Comparison of ENCODE assay signal across 26 cellular contexts in genomic region chr4:111633663-111634266, GRCh38.
A peak's percentile ranks its signal among the peaks of the same experiment; 100 is the strongest.
DNase-seq lines count a peak whose midpoint lies in the region; FAIRE-seq and TF ChIP-seq lines count a peak whose summit lies in the region.
"Had no signal": no experiment of that assay in that cellular context is flagged by ENCODE, and none has a peak within 500 bp of the region (broad histone marks: within the 10 kb centered on the region; RNA-seq: fewer than 3 reads in every experiment).

No MANE protein-coding gene starts in this region.

- FAIRE-seq in H1 (lab: Jason Lieb, UNC): no peak
- FAIRE-seq: D721Med, K562, RCC 7860 had no signal

- H2BK5ac ChIP-seq in H1 (ENCODE audit: low read depth, low read length): no peak overlapping the region

- 81% methylated on average over 7 of the region's 7 CpGs; no CpG with 5 or more reads in 1 of the 2 experiments for WGBS in H1 (ENCODE audit: extremely low coverage in 1 of 2, insufficient coverage in 1 of 2, insufficient read length in 1 of 2, insufficient replicate concordance in 2 of 2, low coverage in 1 of 2, low lambda C conversion rate in 2 of 2, missing lambda C conversion rate in 1 of 2), 2 experiments

- no peaks in the 10 kb centered on the region for H3K23me2 ChIP-seq in H1 (ENCODE audit: low read depth, low read length)

- no peaks in the 10 kb centered on the region for H3K79me2 ChIP-seq in H1 (ENCODE audit: control insufficient read depth in 1 of 2, insufficient read depth in 2 of 2, low read length in 2 of 2)

- H4K91ac ChIP-seq in H1 (replicated peaks; ENCODE audit: insufficient read length, low read length): no peak overlapping the region

- H2BK120ac ChIP-seq in H1 (replicated peaks; ENCODE audit: low read depth, low read length): no peak overlapping the region

- no peak for TF ChIP-seq EP300 in H1 (IDR thresholded peaks at IDR 0.05; ENCODE audit: borderline replicate concordance in 1 of 2, low read depth in 2 of 2, low read length in 2 of 2)

- no peak overlapping the region for H3K4ac ChIP-seq in H1 (replicated peaks; ENCODE audit: insufficient read length, low read depth, low read length)

- CTCF ChIA-PET in H1 (lab: Charles Lee; ENCODE audit: partially characterized antibody): interaction anchor here (1.3 to 1.5 kb wide), 3 partner anchors 11 to 498 kb away, joined by 3 to 4 read pairs (median 3); no protein-coding TSS in a partner anchor

- H4K5ac ChIP-seq in H1 (ENCODE audit: insufficient read length, low read depth, low read length): no peak overlapping the region

- no peak overlapping the region for H2BK15ac ChIP-seq in H1 (ENCODE audit: low read length)

- no peak overlapping the region for H2AFZ ChIP-seq in H1 (ENCODE audit: low read length)

- no peak for TF ChIP-seq POLR2A in H1 (IDR thresholded peaks at IDR 0.05; ENCODE audit: control extremely low read depth in 1 of 2, low read depth in 2 of 2, low read length in 2 of 2)

- intact Hi-C loops in posterior cingulate gyrus (cut with DNase I): loop anchor here (5.0 kb wide), 1 partner anchor 1636 kb away; no protein-coding TSS in a partner anchor

- no peaks in the 10 kb centered on the region for H4K20me1 ChIP-seq in H1 (replicated peaks in 1 of 2; ENCODE audit: control insufficient read depth in 1 of 2, insufficient read depth in 2 of 2, low read length in 2 of 2)

- POLR2A ChIA-PET in H1 (lab: Charles Lee; ENCODE audit: partially characterized antibody): no interaction called here

- no peak for TF ChIP-seq CTCF in H1 (IDR thresholded peaks at IDR 0.05; ENCODE audit: control extremely low read depth in 1 of 3, insufficient read depth in 1 of 3, low read depth in 1 of 3, low read length in 3 of 3)

- no peaks in the 10 kb centered on the region for H3K36me3 ChIP-seq in H1 (ENCODE audit: control insufficient read depth in 2 of 4, insufficient read depth in 4 of 4, low read length in 3 of 4)
- H3K36me3 ChIP-seq: SJCRH30 had no signal

- no peaks in the 10 kb centered on the region for H3K4me1 ChIP-seq in H1 (replicated peaks in 1 of 4; ENCODE audit: control insufficient read depth in 3 of 4, insufficient read depth in 4 of 4, low read length in 3 of 4)

- H3K27ac ChIP-seq in H1 (ENCODE audit: low read depth, low read length): no peak overlapping the region
- H3K27ac ChIP-seq: SJCRH30 had no signal

- no peak overlapping the region for H2BK12ac ChIP-seq in H1 (ENCODE audit: low read depth, low read length)

- TF ChIP-seq RAD21 in H1 (IDR thresholded peaks at IDR 0.05 in 1 of 2, conservative IDR thresholded peaks at IDR 0.05 in 1 of 2; ENCODE audit: low read depth in 2 of 2, low read length in 2 of 2): no peak

- H3K9me3 ChIP-seq in H1 (ENCODE audit: insufficient read depth in 2 of 2, low read depth in 1 of 2, low read length in 1 of 2): no peaks in the 10 kb centered on the region
- H3K9me3 ChIP-seq: SJCRH30 had no signal

- H3K56ac ChIP-seq in H1 (replicated peaks; ENCODE audit: insufficient read length, low read depth, low read length): no peak overlapping the region

- H4K8ac ChIP-seq in H1 (ENCODE audit: extremely low read depth, insufficient read depth, low read length): no peak overlapping the region

- H3K23ac ChIP-seq in H1 (ENCODE audit: insufficient read length): no peak overlapping the region

- H3K27me3 ChIP-seq in H1 (replicated peaks in 1 of 4; ENCODE audit: control insufficient read depth in 3 of 4, extremely low read depth in 1 of 4, insufficient read depth in 3 of 4, low read length in 3 of 4): no peaks in the 10 kb centered on the region
- H3K27me3 ChIP-seq: SJCRH30 had no signal

- no peak overlapping the region for H2BK20ac ChIP-seq in H1 (ENCODE audit: low read length)

- DNase-seq in NCI-H524 (lab: John Stamatoyannopoulos, UW): peak; percentile 17 to 42
- no peak for DNase-seq in NCI-H524 treated with DMSO at 0.1 percent for 48 hours (lab: John Stamatoyannopoulos, UW)
- DNase-seq in MV-4-11 (lab: John Stamatoyannopoulos, UW): peak; percentile 13
- DNase-seq in NCI-H69 (lab: John Stamatoyannopoulos, UW): peak; percentile 82
- no peak for DNase-seq in H1 (ENCODE audit: low read depth in 1 of 2, low spot score in 2 of 2)
- DNase-seq in kidney glomerular epithelial cell (lab: John Stamatoyannopoulos, UW): no peak
- no peak for DNase-seq in epidermal melanocyte (ENCODE audit: insufficient read length, low spot score)
- no peak for DNase-seq in posterior cingulate gyrus
- DNase-seq: AML-193; C1 segment of cervical spinal cord; CD8-positive, alpha-beta T cell; EL; GF-D8; H9; HFFc6; MM.1S; NCI-H1092 treated with DMSO at 0.1 percent for 48 hours; NCI-H187; NCI-H526 treated with DMSO at 0.1 percent for 48 hours; OCI-M1; SJCRH30; SW 1271; T-helper 17 cell had no signal

- no peak overlapping the region for H3K4me2 ChIP-seq in H1 (ENCODE audit: insufficient read depth in 1 of 2, low read depth in 2 of 2, low read length in 2 of 2)

- no peak overlapping the region for H3K9ac ChIP-seq in H1 (replicated peaks in 1 of 4; ENCODE audit: extremely low read depth in 1 of 4, low read depth in 3 of 4, low read length in 3 of 4)

- no peak overlapping the region for H3K4me3 ChIP-seq in H1 (ENCODE audit: extremely low read depth in 1 of 4, insufficient read depth in 2 of 4, low read depth in 3 of 4, low read length in 4 of 4)
- H3K4me3 ChIP-seq: K562, SJCRH30 had no signal

- H3K79me1 ChIP-seq in H1 (ENCODE audit: low read depth, low read length): no peaks in the 10 kb centered on the region

- H2AK5ac ChIP-seq in H1 (ENCODE audit: low read depth, low read length): no peak overlapping the region

- H3K18ac ChIP-seq in H1 (ENCODE audit: extremely low read depth, low read length): no peak overlapping the region

- no peak overlapping the region for H3K14ac ChIP-seq in H1 (ENCODE audit: insufficient read length)

TF ChIP-seq in H1, 55 proteins besides CTCF, POLR2A, EP300 and RAD21:
- TF ChIP-seq USF2 (IDR thresholded peaks at IDR 0.05; ENCODE audit: low read length): no peak
- TF ChIP-seq CEBPB (IDR thresholded peaks at IDR 0.05; ENCODE audit: low read depth, low read length): peak; percentile 61; the same call in 1 of the 2 replicates

Comparison
In these comparisons a context has a peak if more than half of its experiments do, and no peak if none do; other contexts are left out.
1. DNase-seq: peak in NCI-H524 (2 of 2), MV-4-11 (single experiment) and NCI-H69 (single experiment); none in NCI-H524 treated with DMSO at 0.1 percent for 48 hours (single experiment), H1 (0 of 2), kidney glomerular epithelial cell (single experiment), epidermal melanocyte (single experiment) and posterior cingulate gyrus (0 of 10).